20 cellular contexts compared by ENCODE assay signal in genomic region chr10:11682267-11682683, GRCh38. TPM values are rescaled to one million over a fixed set of nuclear protein-coding genes. Genes with fewer than 3 reads are reported as not detected.
DNase-seq lines count a peak whose midpoint lies in the region; ATAC-seq, FAIRE-seq and TF ChIP-seq lines count a peak whose summit lies in the region.
"Had no signal": no experiment of that assay in that cellular context is flagged by ENCODE, and none has a peak within 500 bp of the region (broad histone marks: within the 10 kb centered on the region; RNA-seq: fewer than 3 reads in every experiment).

No MANE protein-coding gene starts in this region.

- H2BK12ac ChIP-seq in neuronal stem cell (ENCODE audit: low read length), result no peak overlapping the region

- no peak overlapping the region for H4K91ac ChIP-seq in neuronal stem cell (ENCODE audit: low read depth, low read length, poor library complexity)

- H3K9me3 Mint-ChIP-seq in CD4-positive, alpha-beta T cell, result no peaks in the 10 kb centered on the region
- H3K9me3 Mint-ChIP-seq: stimulated activated effector memory CD8-positive, alpha-beta T cell treated with anti-CD3 and anti-CD28 coated beads, Interleukin-12 subunit alpha, Interleukin-12 subunit beta, amount 100 ng/mL, for 72 hours had no signal

- TF ChIP-seq EP300 in GM12878 (IDR thresholded peaks at IDR 0.05; ENCODE audit: borderline replicate concordance in 1 of 2, control insufficient read depth in 1 of 2, low read depth in 2 of 2, low read length in 2 of 2), result no peak

- no peak for FAIRE-seq in GM12878 (lab: Jason Lieb, UNC)

- no peaks in the 10 kb centered on the region for H3K27me3 ChIP-seq in CD4-positive, alpha-beta T cell (ENCODE audit: control insufficient read depth, insufficient read depth, low read length)
- H3K27me3 ChIP-seq in GM12878 (replicated peaks in 1 of 2; ENCODE audit: control insufficient read depth in 2 of 2, insufficient read depth in 2 of 2, low read length in 1 of 2), result no peaks in the 10 kb centered on the region
- H3K27me3 ChIP-seq in neuronal stem cell (ENCODE audit: control insufficient read depth in 3 of 3, insufficient read depth in 3 of 3, low read depth in 1 of 3, low read length in 3 of 3), result peaks cover 0 to 17% (median 0%) of the 10 kb centered on the region in 3 experiments
- H3K27me3 ChIP-seq: testis, vagina had no signal

- H3K36me3 Mint-ChIP-seq in CD4-positive, alpha-beta T cell (ENCODE audit: low read depth), result no peaks in the 10 kb centered on the region
- H3K36me3 Mint-ChIP-seq: stimulated activated effector memory CD8-positive, alpha-beta T cell treated with anti-CD3 and anti-CD28 coated beads, Interleukin-12 subunit alpha, Interleukin-12 subunit beta, amount 100 ng/mL, for 72 hours had no signal

- H3K9me3 ChIP-seq in CD4-positive, alpha-beta T cell (ENCODE audit: control insufficient read depth, low read length), result no peaks in the 10 kb centered on the region
- H3K9me3 ChIP-seq in HEK293 (ENCODE audit: control insufficient read depth, insufficient read depth, low read depth, low read length) (no peaks in the 10 kb centered on the region), GM12878 (replicated peaks; ENCODE audit: control insufficient read depth, insufficient read depth, low read length) (no peaks in the 10 kb centered on the region; the same call in 2 of the 3 replicates), neuronal stem cell (replicated peaks in 1 of 2; ENCODE audit: control insufficient read depth in 2 of 2, insufficient read depth in 1 of 2, low read depth in 1 of 2, low read length in 2 of 2) (no peaks in the 10 kb centered on the region)
- H3K9me3 ChIP-seq: heart left ventricle, testis, vagina had no signal

- H3K4me1 Mint-ChIP-seq in CD4-positive, alpha-beta T cell (ENCODE audit: low read depth), result peaks cover 54% of the 10 kb centered on the region

- no TSS peak for BruUV-seq in GM12878 (replicated peaks; lab: Mats Ljungman, UMichigan)

- H3K79me2 ChIP-seq in GM12878 (ENCODE audit: control insufficient read depth, insufficient read depth, low read length), result peaks cover 19% of the 10 kb centered on the region

- TF ChIP-seq POLR2A in GM12878 (IDR thresholded peaks at IDR 0.05; ENCODE audit: low read depth, low read length), result no peak

- no peaks in the 10 kb centered on the region for H3K79me1 ChIP-seq in neuronal stem cell (ENCODE audit: low read depth, low read length)

- WGBS in GM12878 (ENCODE audit: insufficient coverage, insufficient replicate concordance, low lambda C conversion rate, missing lambda C conversion rate), result 0% methylated on average over 6 of the region's 6 CpGs
- WGBS in neuronal stem cell (ENCODE audit: extremely low coverage in 2 of 2, insufficient read length in 2 of 2, insufficient replicate concordance in 1 of 2), 2 donors, result no CpG with 5 or more reads among the region's 6 CpGs

- H3K4ac ChIP-seq in neuronal stem cell (ENCODE audit: low read length), result no peak overlapping the region

- no peak for TF ChIP-seq CTCF in CD4-positive, alpha-beta T cell (IDR thresholded peaks at IDR 0.05)
- TF ChIP-seq CTCF in HEK293 (tag by site-specific recombination; IDR thresholded peaks at IDR 0.05) (no peak), GM12878 (IDR thresholded peaks at IDR 0.05 in 2 of 3, conservative IDR thresholded peaks at IDR 0.05 in 1 of 3; ENCODE audit: control insufficient read depth in 2 of 3, extremely low read depth in 1 of 3, insufficient read depth in 1 of 3, low read depth in 3 of 3, low read length in 3 of 3) (no peak)

- H3K18ac ChIP-seq in neuronal stem cell (ENCODE audit: low read length), result no peak overlapping the region

- H2BK5ac ChIP-seq in neuronal stem cell (ENCODE audit: low read length), result no peak overlapping the region

- DNase-seq in CD4-positive, alpha-beta T cell, result no peak
- DNase-seq in GM12878 (ENCODE audit: low read depth, low spot score), result no peak
- DNase-seq in neuronal stem cell (ENCODE audit: low spot score), result no peak
- no peak for DNase-seq in activated T-cell treated with anti-CD3 and anti-CD28 coated beads, Interleukin-2, amount 50 U/mL, for 48 hours
- DNase-seq in NCI-H446 treated with DMSO at 0.1 percent for 48 hours (lab: John Stamatoyannopoulos, UW), result no peak
- no peak for DNase-seq in NCI-H510A treated with DMSO at 0.1 percent for 48 hours (lab: John Stamatoyannopoulos, UW)
- no peak for DNase-seq in stimulated activated CD4-positive, alpha-beta T cell treated with anti-CD3 and anti-CD28 coated beads, Interleukin-12 subunit alpha, Interleukin-12 subunit beta, amount 100 ng/mL, for 4 hours
- DNase-seq: activated CD8-positive, alpha-beta memory T cell treated with anti-CD3 and anti-CD28 coated beads, Interleukin-2, amount 50 U/mL, for 48 hours; GOT3; heart left ventricle; KG1; MV-4-11; NCI-H1694 treated with DMSO at 0.1 percent for 48 hours; NCI-H774; testis had no signal

- H3K27ac ChIP-seq in CD4-positive, alpha-beta T cell (ENCODE audit: low read depth, low read length), result no peak overlapping the region
- H3K27ac ChIP-seq in HEK293 (ENCODE audit: extremely low read depth, low read depth, low read length) (no peak overlapping the region), GM12878 (ENCODE audit: control insufficient read depth, insufficient read depth) (peak overlapping the region; percentile 100), neuronal stem cell (replicated peaks; ENCODE audit: low read length) (no peak overlapping the region)
- H3K27ac ChIP-seq: heart left ventricle, testis, vagina had no signal

- peak overlapping the region; percentile 97 for H3K4me2 ChIP-seq in GM12878 (ENCODE audit: control insufficient read depth, insufficient read depth)
- H3K4me2 ChIP-seq in neuronal stem cell (ENCODE audit: insufficient read depth, low read length, poor library complexity, severe bottlenecking), result no peak overlapping the region

- H3K27me3 Mint-ChIP-seq in CD4-positive, alpha-beta T cell, result no peaks in the 10 kb centered on the region

- CTCF ChIA-PET in CD4-positive, alpha-beta T cell (lab: Charles Lee), result no interaction called here
- CTCF ChIA-PET in HEK293 (lab: Yijun Ruan, JAX) (interaction anchor here (0.6 kb wide), 1 partner anchor 20 kb away, joined by 5 read pairs; no protein-coding TSS in a partner anchor), GM12878 (lab: Yijun Ruan, JAX) (interaction anchor here (1.2 to 2.7 kb wide), 5 partner anchors 11 to 76 kb away, joined by 3 to 10 read pairs (median 8); no protein-coding TSS in a partner anchor)

- POLR2A ChIA-PET in CD4-positive, alpha-beta T cell (lab: Charles Lee), result interaction anchor here (0.6 to 1.3 kb wide), 2 partner anchors 11 to 110 kb away, joined by 3 to 4 read pairs; no protein-coding TSS in a partner anchor
- POLR2A ChIA-PET in HEK293 (lab: Yijun Ruan, JAX), result no interaction called here
- POLR2A ChIA-PET in GM12878 (lab: Charles Lee), result interaction anchor here (0.8 to 2.9 kb wide), 4 partner anchors 27 to 163 kb away, joined by 3 to 12 read pairs (median 3); partner anchors contain the start of gene USP6NL

- TF ChIP-seq RAD21 in GM12878 (IDR thresholded peaks at IDR 0.05; ENCODE audit: insufficient read depth, low read depth, low read length), result no peak

- H2BK15ac ChIP-seq in neuronal stem cell (ENCODE audit: low read length), result no peak overlapping the region

- in situ Hi-C loops in GM12878 (cut with MboI), result loop anchor here (10.0 kb wide), 1 partner anchor 507 kb away; no protein-coding TSS in a partner anchor

- peak overlapping the region; percentile 12 for H2AFZ ChIP-seq in GM12878 (ENCODE audit: control insufficient read depth, low read depth, low read length)
- peak overlapping the region; percentile 67 for H2AFZ ChIP-seq in neuronal stem cell (ENCODE audit: low read length)

- RAD21 ChIA-PET in GM12878 (lab: Charles Lee; ENCODE audit: unreplicated experiment), result interaction anchor here (0.7 to 2.8 kb wide), 10 partner anchors 13 to 503 kb away, joined by 3 to 11 read pairs (median 4); no protein-coding TSS in a partner anchor

- no peaks in the 10 kb centered on the region for H4K20me1 ChIP-seq in GM12878 (ENCODE audit: control insufficient read depth, insufficient read depth)

- SMC1A ChIA-PET in GM12878 (lab: Charles Lee; ENCODE audit: uncharacterized antibody, unreplicated experiment), result interaction anchor here (0.7 to 6.9 kb wide), 7 partner anchors 11 to 78 kb away, joined by 3 to 57 read pairs (median 3); no protein-coding TSS in a partner anchor

- intact Hi-C loops in CD4-positive, alpha-beta T cell (cut with DNase I, micrococcal nuclease), result loop anchor here in 1 of 2 experiments (5.0 kb wide), 2 partner anchors 40 to 70 kb away; partner anchors contain the start of gene USP6NL
- intact Hi-C loops in GM12878 (cut with micrococcal nuclease; ENCODE audit: unreplicated experiment), result loop anchor here (5.0 to 10.0 kb wide), 2 partner anchors 50 to 507 kb away; no protein-coding TSS in a partner anchor

- H3K4me3 ChIP-seq in HEK293 (ENCODE audit: low read depth, low read length), result no peak overlapping the region
- H3K4me3 ChIP-seq in GM12878, result peak overlapping the region; percentile 58; the same call in 1 of the 2 replicates
- no peak overlapping the region for H3K4me3 ChIP-seq in neuronal stem cell (ENCODE audit: low read length in 2 of 2)
- H3K4me3 ChIP-seq: heart left ventricle, skin epidermis, testis, vagina had no signal

- no peaks in the 10 kb centered on the region for H3K36me3 ChIP-seq in HEK293 (ENCODE audit: control insufficient read depth in 2 of 2, insufficient read depth in 1 of 2, low read length in 2 of 2)
- no peaks in the 10 kb centered on the region for H3K36me3 ChIP-seq in GM12878 (ENCODE audit: control insufficient read depth in 2 of 2, insufficient read depth in 2 of 2, low read length in 1 of 2)
- no peaks in the 10 kb centered on the region for H3K36me3 ChIP-seq in neuronal stem cell (replicated peaks in 1 of 2; ENCODE audit: control insufficient read depth in 2 of 2, insufficient read depth in 2 of 2, low read length in 2 of 2)
- H3K36me3 ChIP-seq: heart left ventricle, vagina had no signal

- peaks cover 10% of the 10 kb centered on the region for H3K4me1 ChIP-seq in HEK293 (ENCODE audit: control insufficient read depth, insufficient read depth, low read length)
- H3K4me1 ChIP-seq in GM12878 (ENCODE audit: control insufficient read depth, insufficient read depth, low read length), result peaks cover 64% of the 10 kb centered on the region
- peaks cover 2 to 15% of the 10 kb centered on the region in 2 donors for H3K4me1 ChIP-seq in neuronal stem cell (ENCODE audit: control insufficient read depth in 2 of 2, insufficient read depth in 1 of 2, low read depth in 1 of 2, low read length in 2 of 2)

- H2AK5ac ChIP-seq in neuronal stem cell (ENCODE audit: low read depth, low read length), result no peak overlapping the region

- peak overlapping the region; percentile 98 for H3K9ac ChIP-seq in GM12878 (ENCODE audit: control insufficient read depth, insufficient read depth, low read length)
- H3K9ac ChIP-seq in neuronal stem cell (ENCODE audit: low read depth, low read length, poor library complexity), result no peak overlapping the region

- H3K27ac Mint-ChIP-seq in CD4-positive, alpha-beta T cell, result peak overlapping the region; percentile 98
- H3K27ac Mint-ChIP-seq: stimulated activated effector memory CD8-positive, alpha-beta T cell treated with anti-CD3 and anti-CD28 coated beads, Interleukin-12 subunit alpha, Interleukin-12 subunit beta, amount 100 ng/mL, for 72 hours had no signal

- no peak for ATAC-seq in CD4-positive, alpha-beta T cell (ENCODE audit: poor library complexity)
- ATAC-seq in GM12878, result no peak
- ATAC-seq: SK-N-SH treated with all-trans-retinoic acid at 6 μM for 48 hours; stimulated activated effector memory CD8-positive, alpha-beta T cell treated with anti-CD3 and anti-CD28 coated beads, Interleukin-12 subunit alpha, Interleukin-12 subunit beta, amount 100 ng/mL, for 72 hours had no signal

- H3K23ac ChIP-seq in neuronal stem cell (ENCODE audit: low read depth, low read length, poor library complexity), result no peak overlapping the region

- H4K8ac ChIP-seq in neuronal stem cell (ENCODE audit: low read depth, low read length), result no peak overlapping the region

- H2BK120ac ChIP-seq in neuronal stem cell (ENCODE audit: low read depth, low read length), result no peak overlapping the region

- H3K4me3 Mint-ChIP-seq in CD4-positive, alpha-beta T cell, result no peak overlapping the region
- H3K4me3 Mint-ChIP-seq: stimulated activated effector memory CD8-positive, alpha-beta T cell treated with anti-CD3 and anti-CD28 coated beads, Interleukin-12 subunit alpha, Interleukin-12 subunit beta, amount 100 ng/mL, for 72 hours had no signal

- no peak overlapping the region for H3K14ac ChIP-seq in neuronal stem cell (ENCODE audit: low read length)

RNA-seq across cellular contexts. Expression of gene ECHDC3, which starts 59.9 kb away (rescaled TPM):
- total RNA-seq in CD4-positive, alpha-beta T cell, result 1 to 10 TPM; 1.5 to 1.6 TPM
- total RNA-seq in GM12878 (2013; cell fraction: nucleolus; rRNA removed), result 0.93 and 2.9 TPM in 2 replicates
- total RNA-seq in GM12878 (2014; rRNA removed) (10.0 and 11.8 TPM in 2 replicates), GM12878 (2014; rRNA removed; fragmentation: Illumina TruSeq; extraction: Trizol) (6.0 and 6.9 TPM in 2 replicates), GM12878 (2021) (6.6 and 8.5 TPM in 2 replicates)
- polyA plus RNA-seq in GM12878 (2011; ENCODE audit: low read depth), result 3.6 TPM
- polyA plus RNA-seq in GM12878 (2011; rRNA removed) (0.09 and 0.19 TPM in 2 replicates), GM12878 (2014; fragmentation: Illumina TruSeq; extraction: Trizol) (2.4 and 6.0 TPM in 2 replicates), GM12878 (2014; fragmentation: Nextera tagmentation; extraction: Ambion mirVana) (under 1 TPM; 0.16 to 0.47 TPM), GM12878 (2014; rRNA removed) (8.1 and 8.8 TPM in 2 replicates), GM12878 (2016; fragmentation: Nextera tagmentation; extraction: Ambion mirVana) (1 to 10 TPM; 3.8 to 8.0 TPM)
- 0.31 and 0.32 TPM in 2 replicates for polyA plus RNA-seq in GM12878 (2011; cell fraction: cytosol; rRNA removed)
- 0.30 and 0.38 TPM in 2 replicates for polyA plus RNA-seq in GM12878 (2011; cell fraction: nucleus; rRNA removed)
- 3.2 and 7.1 TPM in 2 replicates for polyA plus RNA-seq in GM12878 (2012)
- polyA minus RNA-seq in GM12878 (2011; rRNA and poly(A)+ RNA removed), result 0.15 TPM in 1 of 2 replicates, not detected in the other
- not detected in 2 replicates for polyA minus RNA-seq in GM12878 (2011; cell fraction: cytosol; rRNA and poly(A)+ RNA removed)
- polyA minus RNA-seq in GM12878 (2011; cell fraction: nucleus; rRNA and poly(A)+ RNA removed), result not detected in 2 replicates
- 9.9 TPM for polyA plus RNA-seq in neuronal stem cell (2013, experiment 1 of 2)
- polyA plus RNA-seq in neuronal stem cell (2013, experiment 2 of 2), result 10.0 TPM
